Comparison of ENCODE assay signal across 18 cellular contexts in genomic region chr3:148716657-148717056, GRCh38. TPM values are rescaled to one million over a fixed set of nuclear protein-coding genes. Genes with fewer than 3 reads are reported as not detected.
"Had no signal": no experiment of that assay in that cellular context is flagged by ENCODE, and none has a peak within 500 bp of the region (broad histone marks: within the 10 kb centered on the region; RNA-seq: fewer than 3 reads in every experiment).

No MANE protein-coding gene starts in this region.

- H3K4me1 ChIP-seq: lower lobe of right lung, psoas muscle, suprapubic skin, upper lobe of right lung had no signal

- H3K36me3 ChIP-seq: lower lobe of right lung, sigmoid colon, suprapubic skin, upper lobe of right lung, WERI-Rb-1 had no signal

- DNase-seq: activated CD4-positive, alpha-beta T cell treated with anti-CD3 and anti-CD28 coated beads for 36 hours; activated CD8-positive, alpha-beta memory T cell treated with anti-CD3 and anti-CD28 coated beads for 24 hours; activated naive CD4-positive, alpha-beta T cell treated with anti-CD3 and anti-CD28 coated beads for 36 hours; activated T-cell treated with anti-CD3 and anti-CD28 coated beads for 4 hours; central memory CD4-positive, alpha-beta T cell; effector memory CD8-positive, alpha-beta T cell; lower lobe of right lung; naive B cell; occipital lobe; psoas muscle; sigmoid colon; stimulated activated CD4-positive, alpha-beta T cell treated with anti-CD3 and anti-CD28 coated beads, Interleukin-12 subunit alpha, Interleukin-12 subunit beta, amount 100 ng/mL, for 4 hours; stimulated activated naive CD4-positive, alpha-beta T cell; T-helper 9 cell; upper lobe of right lung; WERI-Rb-1 had no signal

- H3K4me3 ChIP-seq: lower lobe of right lung, psoas muscle, sigmoid colon, suprapubic skin, upper lobe of right lung had no signal

- H3K27me3 ChIP-seq: sigmoid colon, suprapubic skin, upper lobe of right lung had no signal

- ATAC-seq: activated CD4-positive, alpha-beta T cell treated with anti-CD3 and anti-CD28 coated beads for 36 hours; activated T-helper 17 cell treated with anti-CD3 and anti-CD28 coated beads, Interleukin-2, amount 50 U/mL, for 72 hours; effector memory CD8-positive, alpha-beta T cell; lower lobe of right lung; psoas muscle; upper lobe of right lung had no signal

- H3K9me3 ChIP-seq: lower lobe of right lung, psoas muscle, sigmoid colon, suprapubic skin, upper lobe of right lung had no signal

- H3K27ac ChIP-seq: lower lobe of right lung, psoas muscle, suprapubic skin, upper lobe of right lung, WERI-Rb-1 had no signal

RNA-seq across cellular contexts. Expression of gene AGTR1, which starts 19.0 kb away (rescaled TPM):
- total RNA-seq: activated CD4-positive, alpha-beta T cell treated with anti-CD3 and anti-CD28 coated beads for 36 hours; activated naive CD4-positive, alpha-beta T cell treated with anti-CD3 and anti-CD28 coated beads for 36 hours; activated T-helper 17 cell treated with anti-CD3 and anti-CD28 coated beads, Interleukin-2, amount 50 U/mL, for 72 hours had no signal
